In genomic region chr19:16342002-16342715, GRCh38 we compare ENCODE assay signal across 8 cellular contexts. TPM values are rescaled to one million over a fixed set of nuclear protein-coding genes. Genes with fewer than 3 reads are reported as not detected.
DNase-seq lines count a peak whose midpoint lies in the region; ATAC-seq, FAIRE-seq and TF ChIP-seq lines count a peak whose summit lies in the region.

No MANE protein-coding gene starts in this region.

- peak overlapping the region; percentile 83 for H3K27ac Mint-ChIP-seq in dendritic cell treated with granulocyte-macrophage colony-stimulating factor and Interleukin-4, amounts not matched to agents 40 ng/mL and 50 ng/mL, for 4 days

- TF ChIP-seq CTCF in Panc1 (IDR thresholded peaks at IDR 0.05) = no peak
- no peak for TF ChIP-seq CTCF in parathyroid adenoma (IDR thresholded peaks at IDR 0.05)

- no peaks in the 10 kb centered on the region for H3K36me3 Mint-ChIP-seq in dendritic cell treated with granulocyte-macrophage colony-stimulating factor and Interleukin-4, amounts not matched to agents 40 ng/mL and 50 ng/mL, for 4 days (ENCODE audit: low read depth)

- peak overlapping the region; percentile 26 for H3K4me3 Mint-ChIP-seq in dendritic cell treated with granulocyte-macrophage colony-stimulating factor and Interleukin-4, amounts not matched to agents 40 ng/mL and 50 ng/mL, for 4 days

- FAIRE-seq in GM12891 (lab: Jason Lieb, UNC) = peak; percentile 94

- CTCF ChIA-PET in Panc1 (lab: Charles Lee) = interaction anchor here (0.6 to 0.7 kb wide), 2 partner anchors 41 to 50 kb away, joined by 3 to 4 read pairs; no protein-coding TSS in a partner anchor

- no peak for TF ChIP-seq POLR2A in GM12891 (IDR thresholded peaks at IDR 0.05; ENCODE audit: low read depth, low read length)

- H3K9me3 ChIP-seq in Panc1 (ENCODE audit: control insufficient read depth, insufficient read depth, low read depth, low read length) (no peaks in the 10 kb centered on the region), parathyroid adenoma (ENCODE audit: control insufficient read depth, low read length) (no peaks in the 10 kb centered on the region)

- H3K9me3 Mint-ChIP-seq in dendritic cell treated with granulocyte-macrophage colony-stimulating factor and Interleukin-4, amounts not matched to agents 40 ng/mL and 50 ng/mL, for 4 days = no peaks in the 10 kb centered on the region

- H3K36me3 ChIP-seq in Panc1 (ENCODE audit: control insufficient read depth, insufficient read depth, low read length) = no peaks in the 10 kb centered on the region
- H3K36me3 ChIP-seq in parathyroid adenoma (ENCODE audit: control insufficient read depth, insufficient read depth, low read length) = no peaks in the 10 kb centered on the region

- H3K4me1 Mint-ChIP-seq in dendritic cell treated with granulocyte-macrophage colony-stimulating factor and Interleukin-4, amounts not matched to agents 40 ng/mL and 50 ng/mL, for 4 days (ENCODE audit: low read depth) = peaks cover 50% of the 10 kb centered on the region

- H3K27ac ChIP-seq in Panc1 (ENCODE audit: low read length) = peak overlapping the region; percentile 23; the same call in 1 of the 2 replicates
- H3K27ac ChIP-seq in parathyroid adenoma = peak overlapping the region; percentile 61

- H3K79me2 ChIP-seq in parathyroid adenoma = no peaks in the 10 kb centered on the region

- H3K4me3 ChIP-seq in Panc1 (ENCODE audit: low read depth in 2 of 2, low read length in 2 of 2) (no peak overlapping the region), parathyroid adenoma (ENCODE audit: low read depth, low read length) (no peak overlapping the region)

- ATAC-seq in GM21825 (IDR thresholded peaks at IDR 0.05; ENCODE audit: unreplicated experiment) = peak; percentile 59
- no peak for ATAC-seq in Panc1
- ATAC-seq in HG03095 (IDR thresholded peaks at IDR 0.05; ENCODE audit: unreplicated experiment) = no peak

- POLR2A ChIA-PET in Panc1 (lab: Charles Lee) = no interaction called here

- H3K27me3 ChIP-seq in Panc1 (ENCODE audit: control insufficient read depth, insufficient read depth, low read length) (no peaks in the 10 kb centered on the region), parathyroid adenoma (ENCODE audit: control insufficient read depth, insufficient read depth, low read length) (no peaks in the 10 kb centered on the region)

- DNase-seq in GM12891 (ENCODE audit: insufficient read length, low spot score) (no peak), Panc1 (ENCODE audit: low read depth, low spot score) (no peak), NCI-H446 (lab: John Stamatoyannopoulos, UW) (no peak), posterior vena cava (ENCODE audit: low spot score) (no peak)

- in situ Hi-C loops in Panc1 (cut with HindIII; ENCODE audit: low pct_unique_long_range_greater_than_20kb, low sequenced_read_pairs) = no loop called here

- H3K27me3 Mint-ChIP-seq in dendritic cell treated with granulocyte-macrophage colony-stimulating factor and Interleukin-4, amounts not matched to agents 40 ng/mL and 50 ng/mL, for 4 days = peaks cover 35% of the 10 kb centered on the region

- intact Hi-C loops in Panc1 (cut with micrococcal nuclease; ENCODE audit: unreplicated experiment) = no loop called here
- intact Hi-C loops in dendritic cell treated with granulocyte-macrophage colony-stimulating factor and Interleukin-4, amounts not matched to agents 40 ng/mL and 50 ng/mL, for 4 days (cut with micrococcal nuclease) = loop anchor here (1.0 kb wide), 1 partner anchor 14 kb away; no protein-coding TSS in a partner anchor
- intact Hi-C loops in posterior vena cava (cut with DNase I) = loop anchor here in 1 of 2 donors (5.0 kb wide), 1 partner anchor 35 kb away; no protein-coding TSS in a partner anchor

- H3K4me2 ChIP-seq in parathyroid adenoma (ENCODE audit: low read length) = no peak overlapping the region

- H3K4me1 ChIP-seq in Panc1 (ENCODE audit: control insufficient read depth, insufficient read depth, low read length) = peaks cover 16% of the 10 kb centered on the region
- H3K4me1 ChIP-seq in parathyroid adenoma = no peaks in the 10 kb centered on the region

- no peak overlapping the region for H3K9ac ChIP-seq in parathyroid adenoma

- no TSS peak for BruUV-seq in Panc1 (replicated peaks; lab: Mats Ljungman, UMichigan)

- H2AFZ ChIP-seq in parathyroid adenoma = no peak overlapping the region

TF ChIP-seq in GM12891, 5 proteins besides CTCF, POLR2A, EP300 and RAD21:
- TF ChIP-seq POLR2AphosphoS5 (IDR thresholded peaks at IDR 0.05; ENCODE audit: low read depth, low read length) (no peak), POU2F2 (IDR thresholded peaks at IDR 0.05; ENCODE audit: low read depth, low read length) (peak; percentile 20; the same call in 1 of the 2 replicates), TAF1 (IDR thresholded peaks at IDR 0.05; ENCODE audit: low read depth, low read length) (no peak), PAX5 (IDR thresholded peaks at IDR 0.05; ENCODE audit: insufficient read depth, low read length, severe bottlenecking) (no peak), SPI1 (IDR thresholded peaks at IDR 0.05; ENCODE audit: low read depth, low read length) (peak; percentile 76)

RNA-seq across cellular contexts. Expression of gene KLF2, which starts 17.5 kb away (rescaled TPM):
- 4.0 TPM for polyA plus RNA-seq in GM12891 (2012; ENCODE audit: low read depth, missing spikeins)
- 3.5 TPM for total RNA-seq in Panc1 (2021; ENCODE audit: unreplicated experiment)
- 8.4 TPM for polyA plus RNA-seq in Panc1 (2012; ENCODE audit: insufficient read length)
- 100 to 1,000 TPM in 1 of 2 donors, 10 to 100 TPM in 1; 97.8 to 208 TPM for total RNA-seq in posterior vena cava

Comparison
In these comparisons a context has a peak if more than half of its experiments do, and no peak if none do; other contexts are left out.
1. RNA of gene KLF2, which starts 17.5 kb away (total RNA-seq): 97.8 to 208 TPM in posterior vena cava; 3.5 TPM in Panc1 (single experiment); every median in the first group is over 10 times any median in the second.